In the genomic region with DNA sequence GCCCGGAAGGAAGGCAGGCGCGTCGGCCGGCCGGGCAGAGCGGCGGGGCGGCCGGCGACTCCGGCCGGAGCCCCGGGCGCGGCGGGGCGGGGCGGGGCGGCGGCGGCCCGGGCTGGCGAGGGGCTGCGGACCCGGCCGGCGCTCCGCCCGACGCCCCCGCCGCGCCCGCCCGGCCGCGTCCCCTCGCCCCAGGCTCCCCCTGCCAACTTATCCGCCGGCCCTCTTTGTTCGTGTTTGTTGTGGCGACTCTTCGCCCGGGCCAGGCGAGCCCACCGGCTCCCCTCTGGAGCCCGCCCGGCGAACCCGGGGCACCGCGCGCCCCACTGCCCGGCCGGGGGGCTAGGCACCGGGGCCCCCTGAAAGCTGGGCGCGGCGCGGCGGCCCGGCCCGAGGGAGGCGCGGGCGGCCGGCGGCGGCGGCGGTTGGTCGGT, we compare ENCODE assay signal across 8 cellular contexts. TPM values are rescaled to one million over a fixed set of nuclear protein-coding genes. Genes with fewer than 3 reads are reported as not detected.
DNase-seq lines count a peak whose midpoint lies in the region; ATAC-seq, FAIRE-seq and TF ChIP-seq lines count a peak whose summit lies in the region.

No MANE protein-coding gene starts in this region.

- dilution Hi-C loops in endothelial cell of umbilical vein (cut with MboI; ENCODE audit: extremely low pct_ligation_motif_present, low sequenced_read_pairs), result no loop called here

- no peaks in the 10 kb centered on the region for H3K36me3 Mint-ChIP-seq in natural killer cell treated with Interleukin-12 subunit alpha and Interleukin-12 subunit beta and Interleukin-15 and Interleukin-18, amount 100 ng/mL, for 72 hours

- H3K9ac ChIP-seq in endothelial cell of umbilical vein (replicated peaks; ENCODE audit: extremely low read depth, insufficient read depth, low read length), result peak overlapping the region; percentile 79

- H3K4me3 Mint-ChIP-seq in natural killer cell treated with Interleukin-12 subunit alpha and Interleukin-12 subunit beta and Interleukin-15 and Interleukin-18, amount 100 ng/mL, for 72 hours, result peak overlapping the region; percentile 98

- peak overlapping the region; percentile 95 for H3K4me3 ChIP-seq in PC-9
- H3K4me3 ChIP-seq in endothelial cell of umbilical vein (replicated peaks in 1 of 3; ENCODE audit: insufficient read depth in 1 of 3, low read depth in 1 of 3, low read length in 3 of 3), result peak overlapping the region; percentile 74 to 95 (median 94)

- H3K27ac Mint-ChIP-seq in natural killer cell treated with Interleukin-12 subunit alpha and Interleukin-12 subunit beta and Interleukin-15 and Interleukin-18, amount 100 ng/mL, for 72 hours, result peak overlapping the region in 1 of 2 donors; percentile 81

- H3K4me1 Mint-ChIP-seq in natural killer cell treated with Interleukin-12 subunit alpha and Interleukin-12 subunit beta and Interleukin-15 and Interleukin-18, amount 100 ng/mL, for 72 hours (ENCODE audit: low read depth in 2 of 2), result peaks cover 18 to 26% of the 10 kb centered on the region in 2 donors

- TF ChIP-seq CTCF in PC-9 (conservative IDR thresholded peaks at IDR 0.05) (no peak), endothelial cell of umbilical vein (IDR thresholded peaks at IDR 0.05; ENCODE audit: extremely low read depth in 1 of 2, insufficient read depth in 1 of 2, low read depth in 1 of 2, low read length in 2 of 2) (no peak)

- POLR2A ChIA-PET in PC-9 (lab: Charles Lee; ENCODE audit: unreplicated experiment) (interaction anchor here (0.7 kb wide), 1 partner anchor 88 kb away, joined by 4 read pairs; no protein-coding TSS in a partner anchor), endothelial cell of umbilical vein (lab: Charles Lee) (no interaction called here)

- H3K27me3 Mint-ChIP-seq in natural killer cell treated with Interleukin-12 subunit alpha and Interleukin-12 subunit beta and Interleukin-15 and Interleukin-18, amount 100 ng/mL, for 72 hours, result peaks cover 9 to 12% of the 10 kb centered on the region in 2 donors

- no peak for TF ChIP-seq POLR2A in endothelial cell of umbilical vein (IDR thresholded peaks at IDR 0.05; ENCODE audit: low read depth, low read length)

- no peaks in the 10 kb centered on the region for H3K9me3 Mint-ChIP-seq in natural killer cell treated with Interleukin-12 subunit alpha and Interleukin-12 subunit beta and Interleukin-15 and Interleukin-18, amount 100 ng/mL, for 72 hours

- BruUV-seq in PC-9 (replicated peaks; lab: Mats Ljungman, UMichigan), result no TSS peak
- no TSS peak for BruUV-seq in endothelial cell of umbilical vein (replicated peaks; lab: Mats Ljungman, UMichigan)

- H3K79me2 ChIP-seq in PC-9 (ENCODE audit: low read depth) (0 out of 2 replicates have a peak, but pooled peaks cover 3% of the 10 kb centered on the region), endothelial cell of umbilical vein (ENCODE audit: control insufficient read depth, insufficient read depth, low read length) (peaks cover 10% of the 10 kb centered on the region)

- no peak for FAIRE-seq in endothelial cell of umbilical vein (lab: Jason Lieb, UNC)

- CTCF ChIA-PET in PC-9 (lab: Charles Lee) (no interaction called here), endothelial cell of umbilical vein (lab: Charles Lee) (interaction anchor here (1.2 kb wide), 1 partner anchor 167 kb away, joined by 3 read pairs; no protein-coding TSS in a partner anchor)

- H3K27ac ChIP-seq in PC-9, result no peak overlapping the region
- H3K27ac ChIP-seq in endothelial cell of umbilical vein (ENCODE audit: insufficient read depth, low read depth, low read length), result peak overlapping the region; percentile 79

- ATAC-seq in GM21737 (IDR thresholded peaks at IDR 0.05; ENCODE audit: unreplicated experiment) (peak; percentile 5), GM18870 (IDR thresholded peaks at IDR 0.05; ENCODE audit: unreplicated experiment) (no peak)
- peak in 1 of 2 donors; percentile 0 for ATAC-seq in natural killer cell treated with Interleukin-12 subunit alpha and Interleukin-12 subunit beta and Interleukin-15 and Interleukin-18, amount 100 ng/mL, for 72 hours

- intact Hi-C loops in PC-9 (cut with micrococcal nuclease; ENCODE audit: unreplicated experiment), result loop anchor here (10.0 kb wide), 2 partner anchors 401 to 479 kb away; a partner anchor contains a TSS
- intact Hi-C loops in endothelial cell of umbilical vein (cut with micrococcal nuclease), result loop anchor here (5.0 kb wide), 1 partner anchor 529 kb away; no protein-coding TSS in a partner anchor
- intact Hi-C loops in posterior vena cava (cut with DNase I), result loop anchor here (10.0 kb wide), 1 partner anchor 149 kb away; no protein-coding TSS in a partner anchor

- no peaks in the 10 kb centered on the region for H3K9me2 ChIP-seq in PC-9 (ENCODE audit: insufficient read depth)

- peaks cover 4% of the 10 kb centered on the region; the same call in 1 of the 2 replicates for H3K27me3 ChIP-seq in PC-9 (ENCODE audit: insufficient read depth, low read depth)
- H3K27me3 ChIP-seq in endothelial cell of umbilical vein (ENCODE audit: control insufficient read depth in 2 of 2, insufficient read depth in 2 of 2, low read length in 2 of 2), result peaks cover 2 to 3% of the 10 kb centered on the region in 2 experiments

- peak overlapping the region; percentile 94; the same call in 1 of the 2 replicates for H2AFZ ChIP-seq in PC-9
- peak overlapping the region; percentile 85 for H2AFZ ChIP-seq in endothelial cell of umbilical vein (ENCODE audit: low read depth, low read length)

- peaks cover 12% of the 10 kb centered on the region; the same call in 1 of the 2 replicates for H3F3A ChIP-seq in PC-9 (ENCODE audit: insufficient read depth, low read depth)

- H4K20me1 ChIP-seq in PC-9 (ENCODE audit: insufficient read depth), result no peaks in the 10 kb centered on the region
- no peaks in the 10 kb centered on the region for H4K20me1 ChIP-seq in endothelial cell of umbilical vein (replicated peaks; ENCODE audit: control insufficient read depth, extremely low read depth, insufficient read depth, low read length)

- H3K36me3 ChIP-seq in PC-9 (ENCODE audit: low read depth) (no peaks in the 10 kb centered on the region), endothelial cell of umbilical vein (ENCODE audit: control insufficient read depth in 2 of 2, extremely low read depth in 1 of 2, insufficient read depth in 2 of 2, low read length in 2 of 2) (no peaks in the 10 kb centered on the region)

- H3K4me1 ChIP-seq in PC-9 (replicated peaks; ENCODE audit: insufficient read depth) (peaks cover 13% of the 10 kb centered on the region), endothelial cell of umbilical vein (ENCODE audit: control insufficient read depth, extremely low read depth, insufficient read depth, low read length) (peaks cover 8% of the 10 kb centered on the region)

- no peaks in the 10 kb centered on the region for H3K9me3 ChIP-seq in PC-9 (ENCODE audit: insufficient read depth, low read depth)
- H3K9me3 ChIP-seq in endothelial cell of umbilical vein (replicated peaks; ENCODE audit: control insufficient read depth, insufficient read depth, low read length), result no peaks in the 10 kb centered on the region

- H3K9me1 ChIP-seq in endothelial cell of umbilical vein (replicated peaks; ENCODE audit: control insufficient read depth, extremely low read depth, insufficient read depth, low read length), result no peaks in the 10 kb centered on the region

- DNase-seq in ELR (ENCODE audit: low read depth) (peak; percentile 10), PC-9 (no peak), endothelial cell of umbilical vein (ENCODE audit: low read depth, low spot score) (no peak), posterior vena cava (ENCODE audit: low spot score) (no peak), NCI-H1436 treated with DMSO at 0.1 percent for 48 hours (lab: John Stamatoyannopoulos, UW) (no peak)
- DNase-seq in natural killer cell treated with Interleukin-12 subunit alpha and Interleukin-12 subunit beta and Interleukin-15 and Interleukin-18, amount 100 ng/mL, for 72 hours (ENCODE audit: low spot score), result no peak

- H3K4me2 ChIP-seq in PC-9 (peak overlapping the region; percentile 67), endothelial cell of umbilical vein (ENCODE audit: insufficient read depth, low read length) (peak overlapping the region; percentile 89)

TF ChIP-seq in endothelial cell of umbilical vein, 7 proteins besides CTCF, POLR2A, EP300 and RAD21:
- TF ChIP-seq FOS (IDR thresholded peaks at IDR 0.05; ENCODE audit: borderline replicate concordance, insufficient read depth, low read length) (no peak), JUN (IDR thresholded peaks at IDR 0.05; ENCODE audit: borderline replicate concordance, insufficient read depth, insufficient read length, low read depth) (no peak), EZH2 (IDR thresholded peaks at IDR 0.05; ENCODE audit: borderline replicate concordance, low read depth, low read length, severe bottlenecking) (no peak), MYC (IDR thresholded peaks at IDR 0.05; ENCODE audit: low read depth, low read length) (no peak), GATA2 (IDR thresholded peaks at IDR 0.05; ENCODE audit: insufficient read depth, insufficient read length, low read depth, low read length) (no peak)
- TF ChIP-seq, protein P1, sequence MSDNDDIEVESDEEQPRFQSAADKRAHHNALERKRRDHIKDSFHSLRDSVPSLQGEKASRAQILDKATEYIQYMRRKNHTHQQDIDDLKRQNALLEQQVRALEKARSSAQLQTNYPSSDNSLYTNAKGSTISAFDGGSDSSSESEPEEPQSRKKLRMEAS (IDR thresholded peaks at IDR 0.05; ENCODE audit: insufficient read depth, insufficient read length), result no peak

RNA-seq across cellular contexts. Expression of a gene that starts 0.5 kb away (rescaled TPM):
- 1.5 and 1.8 TPM in 2 replicates for total RNA-seq in PC-9 (2021)
- 4.9 and 7.3 TPM in 2 replicates for total RNA-seq in endothelial cell of umbilical vein
- polyA plus RNA-seq in endothelial cell of umbilical vein, result 1.8 and 2.4 TPM in 2 replicates
- 1.7 and 2.2 TPM in 2 replicates for polyA plus RNA-seq in endothelial cell of umbilical vein (2011; cell fraction: cytosol; rRNA removed)
- 17.8 and 29.5 TPM in 2 replicates for polyA plus RNA-seq in endothelial cell of umbilical vein (2011; cell fraction: nucleus; rRNA removed)
- 3.5 and 3.7 TPM in 2 replicates for polyA plus RNA-seq in endothelial cell of umbilical vein (2012)
- polyA minus RNA-seq in endothelial cell of umbilical vein, result 8.8 and 9.0 TPM in 2 replicates
- 1.9 TPM for polyA minus RNA-seq in endothelial cell of umbilical vein (2011; cell fraction: cytosol; rRNA and poly(A)+ RNA removed)
- 14.9 and 15.7 TPM in 2 replicates for polyA minus RNA-seq in endothelial cell of umbilical vein (2011; cell fraction: nucleus; rRNA and poly(A)+ RNA removed)
- 10 to 100 TPM; 12.6 to 14.5 TPM for total RNA-seq in natural killer cell treated with Interleukin-12 subunit alpha and Interleukin-12 subunit beta and Interleukin-15 and Interleukin-18, amount 100 ng/mL, for 72 hours
- total RNA-seq in posterior vena cava, result 10 to 100 TPM; 15.4 to 23.1 TPM
